ENCODE assay signal across 26 cellular contexts in the genomic region with DNA sequence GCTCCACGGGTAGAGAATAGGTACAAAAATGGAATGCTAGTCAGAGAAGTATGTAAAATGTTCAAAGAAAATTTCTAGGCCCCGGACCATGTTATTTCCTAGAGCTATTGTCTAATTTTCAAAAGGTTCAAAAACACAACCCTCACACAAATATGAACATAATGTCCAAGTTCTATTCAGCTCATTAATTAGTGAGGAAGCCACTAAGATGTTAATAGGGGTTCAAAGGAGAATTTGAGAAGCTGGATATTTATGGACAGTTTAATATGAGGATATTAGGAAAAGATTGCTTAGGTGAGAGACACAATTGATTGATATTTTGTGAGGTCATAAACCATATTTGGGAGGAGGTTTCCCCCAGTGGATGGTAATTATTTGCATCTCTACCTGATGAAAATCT.
"Had no signal": no experiment of that assay in that cellular context is flagged by ENCODE, and none has a peak within 500 bp of the region (broad histone marks: within the 10 kb centered on the region; RNA-seq: fewer than 3 reads in every experiment).

No MANE protein-coding gene starts in this region.

- H3K9me3 ChIP-seq: stomach, suprapubic skin, testis, thoracic aorta, thyroid gland, tibial artery, transverse colon, upper lobe of left lung, upper lobe of right lung, uterus, vagina had no signal

- H3K9me3 Mint-ChIP-seq: stimulated activated memory B cell treated with anti-CD40 and anti-IgM and Interleukin-4, amounts not matched to agents 10 μg/mL and 1 μg/mL and 100 μg/mL, for 72 hours; stimulated activated naive B cell treated with anti-CD40 and anti-IgM and Interleukin-4, amounts not matched to agents 10 μg/mL and 1 μg/mL and 100 μg/mL, for 72 hours; stimulated activated naive CD8-positive, alpha-beta T cell treated with anti-CD3 and anti-CD28 coated beads, Interleukin-15, amount 100 ng/mL, for 72 hours; stimulated activated naive CD8-positive, alpha-beta T cell treated with anti-CD3 and anti-CD28 coated beads, Interleukin-15, Interleukin-2, amounts not matched to agents 100 ng/mL and 50 ng/mL, for 24 hours; type B pancreatic cell had no signal

- ATAC-seq: stimulated activated memory B cell treated with anti-CD40 and anti-IgM and Interleukin-4, amounts not matched to agents 10 μg/mL and 1 μg/mL and 100 μg/mL, for 72 hours; stimulated activated naive B cell treated with anti-CD40 and anti-IgM and Interleukin-4, amounts not matched to agents 10 μg/mL and 1 μg/mL and 100 μg/mL, for 72 hours; stimulated activated naive CD8-positive, alpha-beta T cell treated with anti-CD3 and anti-CD28 coated beads, Interleukin-15, amount 100 ng/mL, for 72 hours; stimulated activated naive CD8-positive, alpha-beta T cell treated with anti-CD3 and anti-CD28 coated beads, Interleukin-15, Interleukin-2, amounts not matched to agents 100 U/mL and 50 U/mL, for 24 hours; upper lobe of right lung had no signal

- H3K27ac Mint-ChIP-seq: stimulated activated memory B cell treated with anti-CD40 and anti-IgM and Interleukin-4, amounts not matched to agents 10 μg/mL and 1 μg/mL and 100 μg/mL, for 72 hours; stimulated activated naive B cell treated with anti-CD40 and anti-IgM and Interleukin-4, amounts not matched to agents 10 μg/mL and 1 μg/mL and 100 μg/mL, for 72 hours; stimulated activated naive CD8-positive, alpha-beta T cell treated with anti-CD3 and anti-CD28 coated beads, Interleukin-15, amount 100 ng/mL, for 72 hours; stimulated activated naive CD8-positive, alpha-beta T cell treated with anti-CD3 and anti-CD28 coated beads, Interleukin-15, Interleukin-2, amounts not matched to agents 100 ng/mL and 50 ng/mL, for 24 hours; type B pancreatic cell had no signal

- H3K4me3 Mint-ChIP-seq: stimulated activated memory B cell treated with anti-CD40 and anti-IgM and Interleukin-4, amounts not matched to agents 10 μg/mL and 1 μg/mL and 100 μg/mL, for 72 hours; stimulated activated naive B cell treated with anti-CD40 and anti-IgM and Interleukin-4, amounts not matched to agents 10 μg/mL and 1 μg/mL and 100 μg/mL, for 72 hours; stimulated activated naive CD8-positive, alpha-beta T cell treated with anti-CD3 and anti-CD28 coated beads, Interleukin-15, amount 100 ng/mL, for 72 hours; stimulated activated naive CD8-positive, alpha-beta T cell treated with anti-CD3 and anti-CD28 coated beads, Interleukin-15, Interleukin-2, amounts not matched to agents 100 ng/mL and 50 ng/mL, for 24 hours; type B pancreatic cell had no signal

- DNase-seq: stimulated activated CD4-positive, alpha-beta T cell treated with anti-CD3 and anti-CD28 coated beads, Interleukin-2, amount 100 ng/mL, for 48 hours; stimulated activated CD4-positive, alpha-beta T cell treated with anti-CD3 and anti-CD28 coated beads, Interleukin-4, amount 100 ng/mL, for 1 hour; stimulated activated CD4-positive, alpha-beta T cell treated with anti-CD3 and anti-CD28 coated beads, Interleukin-4, amount 100 ng/mL, for 24 hours; stimulated activated CD4-positive, alpha-beta T cell treated with anti-CD3 and anti-CD28 coated beads, Interleukin-4, amount 100 ng/mL, for 4 hours; stimulated activated CD8-positive, alpha-beta memory T cell treated with anti-CD3 and anti-CD28 coated beads, Interleukin-4, amount 100 ng/mL, for 48 hours; stimulated activated naive B cell treated with anti-CD40 and anti-IgM and Interleukin-4, amounts not matched to agents 10 μg/mL and 1 μg/mL and 100 μg/mL, for 72 hours; stimulated activated naive CD4-positive, alpha-beta T cell; stimulated activated naive CD4-positive, alpha-beta T cell treated with Interleukin-2 at 50 U/mL for 16 hours; stimulated activated naive CD8-positive, alpha-beta T cell treated with anti-CD3 and anti-CD28 coated beads, Interleukin-15, amount 100 ng/mL, for 72 hours; stimulated activated naive CD8-positive, alpha-beta T cell treated with anti-CD3 and anti-CD28 coated beads, Interleukin-15, Interleukin-2, amounts not matched to agents 100 U/mL and 50 U/mL, for 24 hours; stomach; substantia nigra; testis; thyroid gland; tibial artery; transverse colon; upper lobe of left lung; upper lobe of right lung; uterus had no signal

- H3K27ac ChIP-seq: stomach, suprapubic skin, testis, thoracic aorta, thyroid gland, tibial artery, tibial nerve, transverse colon, upper lobe of left lung, upper lobe of right lung, uterus, vagina had no signal

- H3K4me1 ChIP-seq: stomach, suprapubic skin, testis, thyroid gland, tibial artery, tibial nerve, transverse colon, upper lobe of left lung, upper lobe of right lung, uterus, vagina had no signal

- H3K36me3 ChIP-seq: stomach, suprapubic skin, thoracic aorta, thyroid gland, tibial artery, tibial nerve, transverse colon, upper lobe of left lung, upper lobe of right lung, uterus, vagina had no signal

- H3K4me3 ChIP-seq: stomach, suprapubic skin, testis, thoracic aorta, thyroid gland, tibial artery, tibial nerve, transverse colon, upper lobe of left lung, upper lobe of right lung, uterus, vagina had no signal

- H3K27me3 ChIP-seq: stomach, suprapubic skin, testis, thyroid gland, tibial artery, tibial nerve, transverse colon, upper lobe of left lung, upper lobe of right lung, uterus, vagina had no signal

- H3K36me3 Mint-ChIP-seq: stimulated activated memory B cell treated with anti-CD40 and anti-IgM and Interleukin-4, amounts not matched to agents 10 μg/mL and 1 μg/mL and 100 μg/mL, for 72 hours; stimulated activated naive B cell treated with anti-CD40 and anti-IgM and Interleukin-4, amounts not matched to agents 10 μg/mL and 1 μg/mL and 100 μg/mL, for 72 hours; type B pancreatic cell had no signal

- H3K4me1 Mint-ChIP-seq: stimulated activated memory B cell treated with anti-CD40 and anti-IgM and Interleukin-4, amounts not matched to agents 10 μg/mL and 1 μg/mL and 100 μg/mL, for 72 hours; stimulated activated naive B cell treated with anti-CD40 and anti-IgM and Interleukin-4, amounts not matched to agents 10 μg/mL and 1 μg/mL and 100 μg/mL, for 72 hours; stimulated activated naive CD8-positive, alpha-beta T cell treated with anti-CD3 and anti-CD28 coated beads, Interleukin-15, amount 100 ng/mL, for 72 hours had no signal
